17 cellular contexts compared by ENCODE assay signal in the genomic region with DNA sequence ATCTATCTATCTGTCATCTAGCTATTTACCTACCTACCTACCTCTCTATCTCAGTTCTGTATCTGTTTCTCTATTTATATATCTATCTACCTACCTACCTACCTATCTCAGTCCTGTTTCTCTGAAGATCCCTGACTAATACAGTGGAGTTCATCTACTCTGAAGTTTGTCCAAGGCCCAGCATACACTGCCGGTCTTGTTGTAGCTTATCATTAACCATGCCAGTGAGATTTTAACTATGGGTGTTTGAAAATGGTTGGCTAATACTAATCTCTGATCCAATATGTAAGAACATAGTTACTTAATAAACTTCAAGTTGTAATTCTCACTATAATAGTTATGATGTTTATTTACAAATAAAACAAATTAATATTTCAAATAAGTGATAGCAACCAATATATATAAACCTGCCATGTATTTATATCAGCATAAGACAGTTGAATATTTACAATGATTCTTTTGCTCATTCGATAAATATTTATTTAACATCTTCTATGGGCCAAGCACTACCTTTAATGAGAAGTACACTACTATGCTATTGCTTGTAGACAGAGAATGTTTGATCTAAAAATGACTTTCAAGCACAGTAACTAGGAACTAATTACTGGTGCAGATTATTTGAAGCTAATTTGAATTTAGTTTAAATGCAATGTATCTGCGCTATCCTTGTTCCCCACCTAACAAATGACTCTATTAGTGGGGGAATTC.
"Had no signal": no experiment of that assay in that cellular context is flagged by ENCODE, and none has a peak within 500 bp of the region (broad histone marks: within the 10 kb centered on the region; RNA-seq: fewer than 3 reads in every experiment).

No MANE protein-coding gene starts in this region.

- H3K4me1 Mint-ChIP-seq: activated naive CD4-positive, alpha-beta T cell treated with anti-CD3 and anti-CD28 coated beads, Interleukin-2, amount 10 ng/mL, durations not matched to agents 7 days and 5 days; naive thymus-derived CD8-positive, alpha-beta T cell had no signal

- H3K9me3 Mint-ChIP-seq: activated CD4-positive, alpha-beta T cell treated with anti-CD3 and anti-CD28 coated beads, Interleukin-2, amount 10 ng/mL, durations not matched to agents 7 days and 5 days; activated naive CD4-positive, alpha-beta T cell treated with anti-CD3 and anti-CD28 coated beads, Interleukin-2, amount 10 ng/mL, durations not matched to agents 7 days and 5 days; activated T-helper 17 cell treated with anti-CD3 and anti-CD28 coated beads, Interleukin-2, amount 50 U/mL, for 72 hours; endodermal cell; naive thymus-derived CD8-positive, alpha-beta T cell; T-helper 1 cell treated with Interleukin-12 subunit alpha and Interleukin-12 subunit beta and Interleukin-4 antibody, amounts not matched to agents 30 μg/mL and 1 μg/mL, for 36 hours; WTC11 had no signal

- H3K4me3 Mint-ChIP-seq: activated CD4-positive, alpha-beta T cell treated with anti-CD3 and anti-CD28 coated beads, Interleukin-2, amount 10 ng/mL, durations not matched to agents 7 days and 5 days; activated naive CD4-positive, alpha-beta T cell treated with anti-CD3 and anti-CD28 coated beads, Interleukin-2, amount 10 ng/mL, durations not matched to agents 7 days and 5 days; activated T-helper 17 cell treated with anti-CD3 and anti-CD28 coated beads, Interleukin-2, amount 50 U/mL, for 72 hours; endodermal cell; naive thymus-derived CD8-positive, alpha-beta T cell; T-helper 1 cell treated with Interleukin-12 subunit alpha and Interleukin-12 subunit beta and Interleukin-4 antibody, amounts not matched to agents 30 μg/mL and 1 μg/mL, for 36 hours; WTC11 had no signal

- H3K27ac Mint-ChIP-seq: activated CD4-positive, alpha-beta T cell treated with anti-CD3 and anti-CD28 coated beads, Interleukin-2, amount 10 ng/mL, durations not matched to agents 7 days and 5 days; activated naive CD4-positive, alpha-beta T cell treated with anti-CD3 and anti-CD28 coated beads, Interleukin-2, amount 10 ng/mL, durations not matched to agents 7 days and 5 days; activated T-helper 17 cell treated with anti-CD3 and anti-CD28 coated beads, Interleukin-2, amount 50 U/mL, for 72 hours; endodermal cell; naive thymus-derived CD8-positive, alpha-beta T cell; T-helper 1 cell treated with Interleukin-12 subunit alpha and Interleukin-12 subunit beta and Interleukin-4 antibody, amounts not matched to agents 30 μg/mL and 1 μg/mL, for 36 hours; WTC11 had no signal

- DNase-seq: activated CD4-positive, alpha-beta T cell treated with anti-CD3 and anti-CD28 coated beads, Interleukin-2, amount 10 ng/mL, durations not matched to agents 7 days and 5 days; activated naive CD4-positive, alpha-beta T cell treated with anti-CD3 and anti-CD28 coated beads, Interleukin-2, amount 10 ng/mL, durations not matched to agents 7 days and 5 days; activated T-cell treated with anti-CD3 and anti-CD28 coated beads for 4 hours; adrenal gland; central memory CD4-positive, alpha-beta T cell; dermis blood vessel endothelial cell; endodermal cell; naive thymus-derived CD8-positive, alpha-beta T cell; sigmoid colon; stimulated activated CD4-positive, alpha-beta T cell treated with anti-CD3 and anti-CD28 coated beads, Interleukin-12 subunit alpha, Interleukin-12 subunit beta, amount 100 ng/mL, for 4 hours; stimulated activated naive CD4-positive, alpha-beta T cell; substantia nigra; trophoblast cell had no signal

- H3K27ac ChIP-seq: adrenal gland, sigmoid colon had no signal

- H3K27me3 ChIP-seq: adrenal gland, sigmoid colon had no signal

- H3K36me3 ChIP-seq: adrenal gland, sigmoid colon had no signal

- H3K36me3 Mint-ChIP-seq: activated naive CD4-positive, alpha-beta T cell treated with anti-CD3 and anti-CD28 coated beads, Interleukin-2, amount 10 ng/mL, durations not matched to agents 7 days and 5 days; naive thymus-derived CD8-positive, alpha-beta T cell; WTC11 had no signal

- H3K27me3 Mint-ChIP-seq: activated CD4-positive, alpha-beta T cell treated with anti-CD3 and anti-CD28 coated beads, Interleukin-2, amount 10 ng/mL, durations not matched to agents 7 days and 5 days; activated naive CD4-positive, alpha-beta T cell treated with anti-CD3 and anti-CD28 coated beads, Interleukin-2, amount 10 ng/mL, durations not matched to agents 7 days and 5 days; activated T-helper 17 cell treated with anti-CD3 and anti-CD28 coated beads, Interleukin-2, amount 50 U/mL, for 72 hours; naive thymus-derived CD8-positive, alpha-beta T cell had no signal

- H3K9me3 ChIP-seq: adrenal gland, sigmoid colon had no signal

- H3K4me3 ChIP-seq: adrenal gland, sigmoid colon had no signal

- ATAC-seq: activated T-helper 17 cell treated with anti-CD3 and anti-CD28 coated beads, Interleukin-2, amount 50 U/mL, for 72 hours; esophagus mucosa; naive thymus-derived CD8-positive, alpha-beta T cell; WTC11 had no signal
